Comparison of ENCODE assay signal across 1 cellular context in genomic region chr3:23324745-23325144, GRCh38.
TF ChIP-seq lines count a peak whose summit lies in the region.

No MANE protein-coding gene starts in this region.

TF ChIP-seq in WTC11, 78 proteins besides CTCF, POLR2A, EP300 and RAD21 (continued from another document):
- TF ChIP-seq, protein P1, sequence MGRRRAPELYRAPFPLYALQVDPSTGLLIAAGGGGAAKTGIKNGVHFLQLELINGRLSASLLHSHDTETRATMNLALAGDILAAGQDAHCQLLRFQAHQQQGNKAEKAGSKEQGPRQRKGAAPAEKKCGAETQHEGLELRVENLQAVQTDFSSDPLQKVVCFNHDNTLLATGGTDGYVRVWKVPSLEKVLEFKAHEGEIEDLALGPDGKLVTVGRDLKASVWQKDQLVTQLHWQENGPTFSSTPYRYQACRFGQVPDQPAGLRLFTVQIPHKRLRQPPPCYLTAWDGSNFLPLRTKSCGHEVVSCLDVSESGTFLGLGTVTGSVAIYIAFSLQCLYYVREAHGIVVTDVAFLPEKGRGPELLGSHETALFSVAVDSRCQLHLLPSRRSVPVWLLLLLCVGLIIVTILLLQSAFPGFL (CRISPR knock-in tag; IDR thresholded peaks at IDR 0.05; ENCODE audit: borderline replicate concordance) = no peak
- no peak for TF ChIP-seq ARID4B (CRISPR knock-in tag; IDR thresholded peaks at IDR 0.05; ENCODE audit: borderline replicate concordance)
- no peak for TF ChIP-seq KAT7 (CRISPR knock-in tag; IDR thresholded peaks at IDR 0.05; ENCODE audit: borderline replicate concordance)
- TF ChIP-seq CBFB (CRISPR knock-in tag; IDR thresholded peaks at IDR 0.05; ENCODE audit: low read depth) = no peak
- TF ChIP-seq GRHL2 (CRISPR knock-in tag; IDR thresholded peaks at IDR 0.05; ENCODE audit: insufficient replicate concordance, severe bottlenecking) = no peak
- TF ChIP-seq, protein P2, sequence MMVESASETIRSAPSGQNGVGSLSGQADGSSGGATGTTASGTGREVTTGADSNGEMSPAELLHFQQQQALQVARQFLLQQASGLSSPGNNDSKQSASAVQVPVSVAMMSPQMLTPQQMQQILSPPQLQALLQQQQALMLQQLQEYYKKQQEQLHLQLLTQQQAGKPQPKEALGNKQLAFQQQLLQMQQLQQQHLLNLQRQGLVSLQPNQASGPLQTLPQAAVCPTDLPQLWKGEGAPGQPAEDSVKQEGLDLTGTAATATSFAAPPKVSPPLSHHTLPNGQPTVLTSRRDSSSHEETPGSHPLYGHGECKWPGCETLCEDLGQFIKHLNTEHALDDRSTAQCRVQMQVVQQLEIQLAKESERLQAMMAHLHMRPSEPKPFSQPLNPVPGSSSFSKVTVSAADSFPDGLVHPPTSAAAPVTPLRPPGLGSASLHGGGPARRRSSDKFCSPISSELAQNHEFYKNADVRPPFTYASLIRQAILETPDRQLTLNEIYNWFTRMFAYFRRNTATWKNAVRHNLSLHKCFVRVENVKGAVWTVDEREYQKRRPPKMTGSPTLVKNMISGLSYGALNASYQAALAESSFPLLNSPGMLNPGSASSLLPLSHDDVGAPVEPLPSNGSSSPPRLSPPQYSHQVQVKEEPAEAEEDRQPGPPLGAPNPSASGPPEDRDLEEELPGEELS (CRISPR knock-in tag; IDR thresholded peaks at IDR 0.05) = no peak
- no peak for TF ChIP-seq NR1H2 (CRISPR knock-in tag; IDR thresholded peaks at IDR 0.05)
- TF ChIP-seq, protein P3, sequence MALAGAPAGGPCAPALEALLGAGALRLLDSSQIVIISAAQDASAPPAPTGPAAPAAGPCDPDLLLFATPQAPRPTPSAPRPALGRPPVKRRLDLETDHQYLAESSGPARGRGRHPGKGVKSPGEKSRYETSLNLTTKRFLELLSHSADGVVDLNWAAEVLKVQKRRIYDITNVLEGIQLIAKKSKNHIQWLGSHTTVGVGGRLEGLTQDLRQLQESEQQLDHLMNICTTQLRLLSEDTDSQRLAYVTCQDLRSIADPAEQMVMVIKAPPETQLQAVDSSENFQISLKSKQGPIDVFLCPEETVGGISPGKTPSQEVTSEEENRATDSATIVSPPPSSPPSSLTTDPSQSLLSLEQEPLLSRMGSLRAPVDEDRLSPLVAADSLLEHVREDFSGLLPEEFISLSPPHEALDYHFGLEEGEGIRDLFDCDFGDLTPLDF (CRISPR knock-in tag; IDR thresholded peaks at IDR 0.05) = no peak
TF ChIP-seq in WTC11: peak in this region for 0.
